Comparison of ENCODE assay signal across 29 cellular contexts in the genomic region with DNA sequence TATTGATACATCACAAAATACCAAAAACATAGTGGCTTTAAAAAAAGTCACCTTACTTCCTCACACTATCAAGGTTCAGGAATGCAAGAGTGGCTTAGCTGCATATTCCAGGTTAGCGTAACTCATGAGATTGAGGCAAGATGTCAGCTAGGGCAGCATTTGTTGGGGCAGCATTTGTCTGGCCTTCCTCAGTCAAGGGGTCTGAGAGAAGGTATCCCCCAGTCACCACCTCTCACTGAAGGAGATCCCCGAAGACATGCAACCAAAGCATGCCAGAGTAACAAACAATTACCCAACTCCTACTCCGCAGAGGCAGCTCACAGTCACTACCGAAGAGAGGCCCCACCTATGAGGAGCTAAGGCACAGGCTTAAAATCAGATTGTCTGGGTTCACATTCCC. TPM values are rescaled to one million over a fixed set of nuclear protein-coding genes. Genes with fewer than 3 reads are reported as not detected.
DNase-seq lines count a peak whose midpoint lies in the region; ATAC-seq and TF ChIP-seq lines count a peak whose summit lies in the region.
"Had no signal": no experiment of that assay in that cellular context is flagged by ENCODE, and none has a peak within 500 bp of the region (broad histone marks: within the 10 kb centered on the region; RNA-seq: fewer than 3 reads in every experiment).

No MANE protein-coding gene starts in this region.

- no peak overlapping the region for H3K27ac Mint-ChIP-seq in activated CD8-positive, alpha-beta memory T cell treated with anti-CD3 and anti-CD28 coated beads, Interleukin-2, amount 10 ng/mL, durations not matched to agents 7 days and 5 days
- no peak overlapping the region for H3K27ac Mint-ChIP-seq in natural killer cell treated with Interleukin-12 subunit alpha and Interleukin-12 subunit beta and Interleukin-15 and Interleukin-18, amount 100 ng/mL, for 72 hours
- H3K27ac Mint-ChIP-seq in natural killer cell (no peak overlapping the region), osteocyte (ENCODE audit: unreplicated experiment) (no peak overlapping the region)
- H3K27ac Mint-ChIP-seq: CD14-positive monocyte; CD4-positive, CD25-positive, alpha-beta regulatory T cell had no signal

- no peaks in the 10 kb centered on the region for H3K4me1 Mint-ChIP-seq in activated CD8-positive, alpha-beta memory T cell treated with anti-CD3 and anti-CD28 coated beads, Interleukin-2, amount 10 ng/mL, durations not matched to agents 7 days and 5 days
- H3K4me1 Mint-ChIP-seq in natural killer cell treated with Interleukin-12 subunit alpha and Interleukin-12 subunit beta and Interleukin-15 and Interleukin-18, amount 100 ng/mL, for 72 hours (ENCODE audit: low read depth in 2 of 2), result no peaks in the 10 kb centered on the region
- H3K4me1 Mint-ChIP-seq in natural killer cell (no peaks in the 10 kb centered on the region), osteocyte (ENCODE audit: unreplicated experiment) (no peaks in the 10 kb centered on the region)
- H3K4me1 Mint-ChIP-seq in activated T-cell treated with anti-CD3 and anti-CD28 coated beads, Interleukin-2, amount 50 U/mL, for 4 hours (ENCODE audit: low read depth), result no peaks in the 10 kb centered on the region
- H3K4me1 Mint-ChIP-seq: CD4-positive, alpha-beta memory T cell; CD4-positive, CD25-positive, alpha-beta regulatory T cell; CD8-positive, alpha-beta memory T cell had no signal

- TF ChIP-seq POLR2A in esophagus muscularis mucosa (IDR thresholded peaks at IDR 0.05; ENCODE audit: low read depth) (no peak), gastrocnemius medialis (IDR thresholded peaks at IDR 0.05) (no peak)

- TF ChIP-seq CTCF in natural killer cell (IDR thresholded peaks at IDR 0.05) (no peak), esophagus muscularis mucosa (IDR thresholded peaks at IDR 0.05) (no peak), osteocyte (IDR thresholded peaks at IDR 0.05) (no peak), gastrocnemius medialis (IDR thresholded peaks at IDR 0.05 in 4 of 5, conservative IDR thresholded peaks at IDR 0.05 in 1 of 5) (no peak)

- no peak for TF ChIP-seq EP300 in esophagus muscularis mucosa (IDR thresholded peaks at IDR 0.05)

- intact Hi-C loops in natural killer cell (cut with micrococcal nuclease), result no loop called here
- intact Hi-C loops in esophagus muscularis mucosa (cut with DNase I), result no loop called here
- intact Hi-C loops in gastrocnemius medialis (cut with DNase I; ENCODE audit: low total_unique reads), result no loop called here

- DNase-seq in activated CD8-positive, alpha-beta memory T cell treated with anti-CD3 and anti-CD28 coated beads, Interleukin-2, amount 10 ng/mL, durations not matched to agents 7 days and 5 days, result peak; percentile 29
- DNase-seq in activated CD8-positive, alpha-beta memory T cell treated with anti-CD3 and anti-CD28 coated beads, Interleukin-2, amount 50 U/mL, for 4 hours, result no peak
- DNase-seq in natural killer cell treated with Interleukin-12 subunit alpha and Interleukin-12 subunit beta and Interleukin-15 and Interleukin-18, amount 100 ng/mL, for 72 hours (ENCODE audit: low spot score), result peak; percentile 38
- DNase-seq in natural killer cell (no peak), esophagus muscularis mucosa (ENCODE audit: extremely low spot score) (peak; percentile 60), osteocyte (ENCODE audit: extremely low spot score, unreplicated experiment) (peak; percentile 30), gastrocnemius medialis (no peak)
- DNase-seq in activated T-cell treated with anti-CD3 and anti-CD28 coated beads, Interleukin-2, amount 50 U/mL, for 4 hours, result no peak
- DNase-seq: 8988T; ACHN; BE2C; C1 segment of cervical spinal cord; CD4-positive, alpha-beta memory T cell; CD4-positive, CD25-positive, alpha-beta regulatory T cell; CD8-positive, alpha-beta memory T cell; COR-L47; DMS 273 treated with DMSO at 0.1 percent for 48 hours; DMS153; DMS53; DMS79; DND-41; EL; GDM1 had no signal

- in situ Hi-C loops in gastrocnemius medialis (cut with MboI; ENCODE audit: low sequenced_read_pairs in 4 of 4), result no loop called here

- H3K4me1 ChIP-seq in esophagus muscularis mucosa, result no peaks in the 10 kb centered on the region
- H3K4me1 ChIP-seq in gastrocnemius medialis, result no peaks in the 10 kb centered on the region
- H3K4me1 ChIP-seq: BE2C, BLaER1 had no signal

- no peaks in the 10 kb centered on the region for H3K36me3 Mint-ChIP-seq in activated CD8-positive, alpha-beta memory T cell treated with anti-CD3 and anti-CD28 coated beads, Interleukin-2, amount 10 ng/mL, durations not matched to agents 7 days and 5 days
- H3K36me3 Mint-ChIP-seq in natural killer cell treated with Interleukin-12 subunit alpha and Interleukin-12 subunit beta and Interleukin-15 and Interleukin-18, amount 100 ng/mL, for 72 hours, result no peaks in the 10 kb centered on the region
- no peaks in the 10 kb centered on the region for H3K36me3 Mint-ChIP-seq in natural killer cell
- H3K36me3 Mint-ChIP-seq in osteocyte (ENCODE audit: unreplicated experiment), result no peaks in the 10 kb centered on the region
- H3K36me3 Mint-ChIP-seq in activated T-cell treated with anti-CD3 and anti-CD28 coated beads, Interleukin-2, amount 50 U/mL, for 4 hours (ENCODE audit: insufficient read depth), result no peaks in the 10 kb centered on the region
- H3K36me3 Mint-ChIP-seq: CD4-positive, alpha-beta memory T cell; CD4-positive, CD25-positive, alpha-beta regulatory T cell had no signal

- H3K9me3 ChIP-seq in esophagus muscularis mucosa (peaks cover 0 to 25% (median 16%) of the 10 kb centered on the region in 4 donors), gastrocnemius medialis (no peaks in the 10 kb centered on the region)
- H3K9me3 ChIP-seq: BE2C had no signal

- peaks cover 32% of the 10 kb centered on the region for H3K27me3 Mint-ChIP-seq in activated CD8-positive, alpha-beta memory T cell treated with anti-CD3 and anti-CD28 coated beads, Interleukin-2, amount 10 ng/mL, durations not matched to agents 7 days and 5 days
- peaks cover 0 to 7% of the 10 kb centered on the region in 2 donors for H3K27me3 Mint-ChIP-seq in natural killer cell treated with Interleukin-12 subunit alpha and Interleukin-12 subunit beta and Interleukin-15 and Interleukin-18, amount 100 ng/mL, for 72 hours
- peaks cover 4 to 26% of the 10 kb centered on the region in 2 donors for H3K27me3 Mint-ChIP-seq in natural killer cell (ENCODE audit: low read depth in 2 of 2)
- H3K27me3 Mint-ChIP-seq in osteocyte (ENCODE audit: unreplicated experiment), result peaks cover 35% of the 10 kb centered on the region
- H3K27me3 Mint-ChIP-seq in activated T-cell treated with anti-CD3 and anti-CD28 coated beads, Interleukin-2, amount 50 U/mL, for 4 hours (ENCODE audit: low read depth), result no peaks in the 10 kb centered on the region

- no peak overlapping the region for H3K4me3 Mint-ChIP-seq in activated CD8-positive, alpha-beta memory T cell treated with anti-CD3 and anti-CD28 coated beads, Interleukin-2, amount 10 ng/mL, durations not matched to agents 7 days and 5 days
- H3K4me3 Mint-ChIP-seq in natural killer cell treated with Interleukin-12 subunit alpha and Interleukin-12 subunit beta and Interleukin-15 and Interleukin-18, amount 100 ng/mL, for 72 hours, result no peak overlapping the region
- H3K4me3 Mint-ChIP-seq in natural killer cell, result no peak overlapping the region
- no peak overlapping the region for H3K4me3 Mint-ChIP-seq in osteocyte (ENCODE audit: unreplicated experiment)
- no peak overlapping the region for H3K4me3 Mint-ChIP-seq in activated T-cell treated with anti-CD3 and anti-CD28 coated beads, Interleukin-2, amount 50 U/mL, for 4 hours
- H3K4me3 Mint-ChIP-seq: CD14-positive monocyte; CD4-positive, alpha-beta memory T cell; CD4-positive, CD25-positive, alpha-beta regulatory T cell; CD8-positive, alpha-beta memory T cell had no signal

- no peaks in the 10 kb centered on the region for H3K9me3 Mint-ChIP-seq in activated CD8-positive, alpha-beta memory T cell treated with anti-CD3 and anti-CD28 coated beads, Interleukin-2, amount 10 ng/mL, durations not matched to agents 7 days and 5 days (ENCODE audit: low read depth)
- peaks cover 4% of the 10 kb centered on the region for H3K9me3 Mint-ChIP-seq in natural killer cell treated with Interleukin-12 subunit alpha and Interleukin-12 subunit beta and Interleukin-15 and Interleukin-18, amount 100 ng/mL, for 72 hours
- peaks cover 0 to 3% of the 10 kb centered on the region in 2 donors for H3K9me3 Mint-ChIP-seq in natural killer cell
- H3K9me3 Mint-ChIP-seq in osteocyte (ENCODE audit: unreplicated experiment), result peaks cover 9% of the 10 kb centered on the region
- peaks cover 5% of the 10 kb centered on the region for H3K9me3 Mint-ChIP-seq in activated T-cell treated with anti-CD3 and anti-CD28 coated beads, Interleukin-2, amount 50 U/mL, for 4 hours

- H3K36me3 ChIP-seq in esophagus muscularis mucosa (no peaks in the 10 kb centered on the region), gastrocnemius medialis (no peaks in the 10 kb centered on the region)
- H3K36me3 ChIP-seq: BE2C, BLaER1 had no signal

- no peak overlapping the region for H3K27ac ChIP-seq in esophagus muscularis mucosa (replicated peaks in 1 of 4)
- no peak overlapping the region for H3K27ac ChIP-seq in gastrocnemius medialis
- H3K27ac ChIP-seq: BLaER1 had no signal

- H3K27me3 ChIP-seq in esophagus muscularis mucosa (peaks cover 0 to 13% (median 0%) of the 10 kb centered on the region in 4 donors), gastrocnemius medialis (no peaks in the 10 kb centered on the region)
- H3K27me3 ChIP-seq: BE2C, BLaER1 had no signal

- ATAC-seq in activated CD8-positive, alpha-beta memory T cell treated with anti-CD3 and anti-CD28 coated beads, Interleukin-2, amount 10 ng/mL, durations not matched to agents 7 days and 5 days, result no peak
- no peak for ATAC-seq in natural killer cell treated with Interleukin-12 subunit alpha and Interleukin-12 subunit beta and Interleukin-15 and Interleukin-18, amount 100 ng/mL, for 72 hours
- ATAC-seq in natural killer cell (no peak), gastrocnemius medialis (no peak)
- no peak for ATAC-seq in activated T-cell treated with anti-CD3 and anti-CD28 coated beads, Interleukin-2, amount 50 U/mL, for 4 hours
- ATAC-seq: GM12878 had no signal

- CTCF ChIA-PET in activated CD8-positive, alpha-beta memory T cell treated with anti-CD3 and anti-CD28 coated beads, Interleukin-2, amount 10 ng/mL, durations not matched to agents 7 days and 5 days (lab: Charles Lee), result no interaction called here

- H3K4me3 ChIP-seq in esophagus muscularis mucosa (no peak overlapping the region), gastrocnemius medialis (no peak overlapping the region)
- H3K4me3 ChIP-seq: BLaER1, GM12878 had no signal

- WGBS in esophagus muscularis mucosa, result 93% methylated on average over 4 of the region's 4 CpGs

RNA-seq across cellular contexts. Expression of gene C10orf71, which starts 48.4 kb away (rescaled TPM):
- total RNA-seq in activated CD8-positive, alpha-beta memory T cell treated with anti-CD3 and anti-CD28 coated beads, Interleukin-2, amount 10 ng/mL, durations not matched to agents 7 days and 5 days, result not detected
- total RNA-seq in natural killer cell treated with Interleukin-12 subunit alpha and Interleukin-12 subunit beta and Interleukin-15 and Interleukin-18, amount 100 ng/mL, for 72 hours, result not detected
- not detected for total RNA-seq in natural killer cell
- under 1 TPM in 2 of 4 donors, not detected in 2; 0.06 to 0.42 TPM for total RNA-seq in esophagus muscularis mucosa
- total RNA-seq in osteocyte, result not detected in 2 replicates
- 100 to 1,000 TPM in 1 of 4 donors, 10 to 100 TPM in 3; 26.5 to 208 (median 69.6) TPM for total RNA-seq in gastrocnemius medialis
- not detected for total RNA-seq in activated T-cell treated with anti-CD3 and anti-CD28 coated beads, Interleukin-2, amount 50 U/mL, for 4 hours
- total RNA-seq: A673; CD4-positive, alpha-beta memory T cell; CD4-positive, CD25-positive, alpha-beta regulatory T cell; CD8-positive, alpha-beta memory T cell; Daoy; G401; GM12878 had no signal

RNA-seq across cellular contexts. Expression of gene DRGX, which starts 48.5 kb away (rescaled TPM):
- total RNA-seq in activated CD8-positive, alpha-beta memory T cell treated with anti-CD3 and anti-CD28 coated beads, Interleukin-2, amount 10 ng/mL, durations not matched to agents 7 days and 5 days, result not detected
- not detected for total RNA-seq in natural killer cell treated with Interleukin-12 subunit alpha and Interleukin-12 subunit beta and Interleukin-15 and Interleukin-18, amount 100 ng/mL, for 72 hours
- total RNA-seq in natural killer cell, result not detected
- not detected for total RNA-seq in esophagus muscularis mucosa
- not detected in 2 replicates for total RNA-seq in osteocyte
- not detected for total RNA-seq in gastrocnemius medialis
- not detected for total RNA-seq in activated T-cell treated with anti-CD3 and anti-CD28 coated beads, Interleukin-2, amount 50 U/mL, for 4 hours
- total RNA-seq: A673; CD4-positive, alpha-beta memory T cell; CD4-positive, CD25-positive, alpha-beta regulatory T cell; CD8-positive, alpha-beta memory T cell; Daoy; GM12878 had no signal

Comparison
In these comparisons a context has a peak if more than half of its experiments do, and no peak if none do; other contexts are left out.
1. DNase-seq: peak in activated CD8-positive, alpha-beta memory T cell treated with anti-CD3 and anti-CD28 coated beads, Interleukin-2, amount 10 ng/mL, durations not matched to agents 7 days and 5 days (single experiment), natural killer cell treated with Interleukin-12 subunit alpha and Interleukin-12 subunit beta and Interleukin-15 and Interleukin-18, amount 100 ng/mL, for 72 hours (single experiment), esophagus muscularis mucosa (single experiment) and osteocyte (single experiment); none in activated CD8-positive, alpha-beta memory T cell treated with anti-CD3 and anti-CD28 coated beads, Interleukin-2, amount 50 U/mL, for 4 hours (single experiment), natural killer cell (single experiment), gastrocnemius medialis (0 of 2) and activated T-cell treated with anti-CD3 and anti-CD28 coated beads, Interleukin-2, amount 50 U/mL, for 4 hours (single experiment).
2. RNA of gene C10orf71, which starts 48.4 kb away (total RNA-seq): 26.5 to 208 TPM in gastrocnemius medialis; 0.06 to 0.42 TPM in esophagus muscularis mucosa, not detected in activated CD8-positive, alpha-beta memory T cell treated with anti-CD3 and anti-CD28 coated beads, Interleukin-2, amount 10 ng/mL, durations not matched to agents 7 days and 5 days, not detected in natural killer cell treated with Interleukin-12 subunit alpha and Interleukin-12 subunit beta and Interleukin-15 and Interleukin-18, amount 100 ng/mL, for 72 hours, not detected in natural killer cell, not detected in osteocyte and not detected in activated T-cell treated with anti-CD3 and anti-CD28 coated beads, Interleukin-2, amount 50 U/mL, for 4 hours; every median in the first group is over 10 times any median in the second.